ENCODE assay signal across 1 cellular context in the genomic region with DNA sequence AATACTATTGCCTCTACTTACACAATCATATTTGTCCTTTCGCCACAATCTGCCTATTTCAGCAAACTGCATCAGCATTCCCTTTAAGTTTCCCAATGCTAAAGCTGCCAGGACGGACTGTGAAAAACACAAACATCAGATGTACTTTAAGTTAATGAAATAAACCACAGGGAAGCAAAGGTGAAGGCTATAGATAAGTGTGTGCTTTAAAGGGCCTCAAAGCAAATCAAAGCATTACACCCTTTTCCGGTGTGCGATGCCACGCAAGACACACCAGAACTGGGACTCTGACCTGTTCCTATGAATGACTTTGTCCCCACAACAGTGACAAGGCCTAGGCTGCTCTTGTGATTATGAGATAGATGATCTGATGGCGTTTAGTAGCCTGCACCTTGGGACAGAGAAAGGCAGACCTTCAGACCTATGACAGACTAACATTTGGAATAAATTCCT.
TF ChIP-seq lines count a peak whose summit lies in the region.

No MANE protein-coding gene starts in this region.

TF ChIP-seq in HepG2, 621 proteins besides CTCF, POLR2A, EP300 and RAD21 (continued from another document and continues in another):
- TF ChIP-seq, protein P1, sequence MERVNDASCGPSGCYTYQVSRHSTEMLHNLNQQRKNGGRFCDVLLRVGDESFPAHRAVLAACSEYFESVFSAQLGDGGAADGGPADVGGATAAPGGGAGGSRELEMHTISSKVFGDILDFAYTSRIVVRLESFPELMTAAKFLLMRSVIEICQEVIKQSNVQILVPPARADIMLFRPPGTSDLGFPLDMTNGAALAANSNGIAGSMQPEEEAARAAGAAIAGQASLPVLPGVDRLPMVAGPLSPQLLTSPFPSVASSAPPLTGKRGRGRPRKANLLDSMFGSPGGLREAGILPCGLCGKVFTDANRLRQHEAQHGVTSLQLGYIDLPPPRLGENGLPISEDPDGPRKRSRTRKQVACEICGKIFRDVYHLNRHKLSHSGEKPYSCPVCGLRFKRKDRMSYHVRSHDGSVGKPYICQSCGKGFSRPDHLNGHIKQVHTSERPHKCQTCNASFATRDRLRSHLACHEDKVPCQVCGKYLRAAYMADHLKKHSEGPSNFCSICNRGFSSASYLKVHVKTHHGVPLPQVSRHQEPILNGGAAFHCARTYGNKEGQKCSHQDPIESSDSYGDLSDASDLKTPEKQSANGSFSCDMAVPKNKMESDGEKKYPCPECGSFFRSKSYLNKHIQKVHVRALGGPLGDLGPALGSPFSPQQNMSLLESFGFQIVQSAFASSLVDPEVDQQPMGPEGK (CRISPR knock-in tag; IDR thresholded peaks at IDR 0.05), result peak; percentile 64
- TF ChIP-seq, protein P2, sequence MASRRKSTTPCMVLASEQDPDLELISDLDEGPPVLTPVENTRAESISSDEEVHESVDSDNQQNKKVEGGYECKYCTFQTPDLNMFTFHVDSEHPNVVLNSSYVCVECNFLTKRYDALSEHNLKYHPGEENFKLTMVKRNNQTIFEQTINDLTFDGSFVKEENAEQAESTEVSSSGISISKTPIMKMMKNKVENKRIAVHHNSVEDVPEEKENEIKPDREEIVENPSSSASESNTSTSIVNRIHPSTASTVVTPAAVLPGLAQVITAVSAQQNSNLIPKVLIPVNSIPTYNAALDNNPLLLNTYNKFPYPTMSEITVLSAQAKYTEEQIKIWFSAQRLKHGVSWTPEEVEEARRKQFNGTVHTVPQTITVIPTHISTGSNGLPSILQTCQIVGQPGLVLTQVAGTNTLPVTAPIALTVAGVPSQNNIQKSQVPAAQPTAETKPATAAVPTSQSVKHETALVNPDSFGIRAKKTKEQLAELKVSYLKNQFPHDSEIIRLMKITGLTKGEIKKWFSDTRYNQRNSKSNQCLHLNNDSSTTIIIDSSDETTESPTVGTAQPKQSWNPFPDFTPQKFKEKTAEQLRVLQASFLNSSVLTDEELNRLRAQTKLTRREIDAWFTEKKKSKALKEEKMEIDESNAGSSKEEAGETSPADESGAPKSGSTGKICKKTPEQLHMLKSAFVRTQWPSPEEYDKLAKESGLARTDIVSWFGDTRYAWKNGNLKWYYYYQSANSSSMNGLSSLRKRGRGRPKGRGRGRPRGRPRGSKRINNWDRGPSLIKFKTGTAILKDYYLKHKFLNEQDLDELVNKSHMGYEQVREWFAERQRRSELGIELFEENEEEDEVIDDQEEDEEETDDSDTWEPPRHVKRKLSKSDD (CRISPR knock-in tag; IDR thresholded peaks at IDR 0.05; ENCODE audit: low read depth), result peak; percentile 58; the same call in 1 of the 2 replicates
- TF ChIP-seq UBTF (CRISPR knock-in tag; IDR thresholded peaks at IDR 0.05), result no peak; the same call in 1 of the 2 replicates
- TF ChIP-seq, protein P3, sequence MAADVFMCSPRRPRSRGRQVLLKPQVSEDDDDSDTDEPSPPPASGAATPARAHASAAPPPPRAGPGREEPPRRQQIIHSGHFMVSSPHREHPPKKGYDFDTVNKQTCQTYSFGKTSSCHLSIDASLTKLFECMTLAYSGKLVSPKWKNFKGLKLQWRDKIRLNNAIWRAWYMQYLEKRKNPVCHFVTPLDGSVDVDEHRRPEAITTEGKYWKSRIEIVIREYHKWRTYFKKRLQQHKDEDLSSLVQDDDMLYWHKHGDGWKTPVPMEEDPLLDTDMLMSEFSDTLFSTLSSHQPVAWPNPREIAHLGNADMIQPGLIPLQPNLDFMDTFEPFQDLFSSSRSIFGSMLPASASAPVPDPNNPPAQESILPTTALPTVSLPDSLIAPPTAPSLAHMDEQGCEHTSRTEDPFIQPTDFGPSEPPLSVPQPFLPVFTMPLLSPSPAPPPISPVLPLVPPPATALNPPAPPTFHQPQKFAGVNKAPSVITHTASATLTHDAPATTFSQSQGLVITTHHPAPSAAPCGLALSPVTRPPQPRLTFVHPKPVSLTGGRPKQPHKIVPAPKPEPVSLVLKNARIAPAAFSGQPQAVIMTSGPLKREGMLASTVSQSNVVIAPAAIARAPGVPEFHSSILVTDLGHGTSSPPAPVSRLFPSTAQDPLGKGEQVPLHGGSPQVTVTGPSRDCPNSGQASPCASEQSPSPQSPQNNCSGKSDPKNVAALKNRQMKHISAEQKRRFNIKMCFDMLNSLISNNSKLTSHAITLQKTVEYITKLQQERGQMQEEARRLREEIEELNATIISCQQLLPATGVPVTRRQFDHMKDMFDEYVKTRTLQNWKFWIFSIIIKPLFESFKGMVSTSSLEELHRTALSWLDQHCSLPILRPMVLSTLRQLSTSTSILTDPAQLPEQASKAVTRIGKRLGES (CRISPR knock-in tag; IDR thresholded peaks at IDR 0.05; ENCODE audit: borderline replicate concordance), result no peak
- peak; percentile 66; the same call in 1 of the 2 replicates for TF ChIP-seq MXD4 (CRISPR knock-in tag; IDR thresholded peaks at IDR 0.05)
- TF ChIP-seq NR2C2 (CRISPR knock-in tag; IDR thresholded peaks at IDR 0.05; ENCODE audit: borderline replicate concordance), result peak; percentile 84
- peak; percentile 98 for TF ChIP-seq ZNF609 (CRISPR knock-in tag; IDR thresholded peaks at IDR 0.05; ENCODE audit: borderline replicate concordance)
- TF ChIP-seq MYNN (CRISPR knock-in tag; IDR thresholded peaks at IDR 0.05; ENCODE audit: low read depth), result no peak
- TF ChIP-seq IKZF4 (CRISPR knock-in tag; IDR thresholded peaks at IDR 0.05; ENCODE audit: borderline replicate concordance, low read depth, not compliant biosample characterization), result no peak
- peak; percentile 64; the same call in 1 of the 2 replicates for TF ChIP-seq HMGXB3 (CRISPR knock-in tag; IDR thresholded peaks at IDR 0.05; ENCODE audit: borderline replicate concordance)
- no peak for TF ChIP-seq BORCS8-MEF2B (CRISPR knock-in tag; IDR thresholded peaks at IDR 0.05)
- peak; percentile 95 for TF ChIP-seq ZBTB43 (CRISPR knock-in tag; conservative IDR thresholded peaks at IDR 0.05)
- TF ChIP-seq MLLT10 (CRISPR knock-in tag; IDR thresholded peaks at IDR 0.05), result no peak
- no peak for TF ChIP-seq HDAC6 (IDR thresholded peaks at IDR 0.05; ENCODE audit: low read depth, low read length)
- TF ChIP-seq KLF6 (CRISPR knock-in tag; IDR thresholded peaks at IDR 0.05), result 0 out of 2 replicates have a peak, but pooled peaks have one; percentile 56
- TF ChIP-seq ZNF652 (CRISPR knock-in tag; IDR thresholded peaks at IDR 0.05; ENCODE audit: borderline replicate concordance, low read depth), result 0 out of 2 replicates have a peak, but pooled peaks have one; percentile 61
- peak; percentile 67; the same call in 1 of the 2 replicates for TF ChIP-seq ZMAT3 (CRISPR knock-in tag; conservative IDR thresholded peaks at IDR 0.05)
- peak; percentile 90 for TF ChIP-seq HOXD1 (CRISPR knock-in tag; IDR thresholded peaks at IDR 0.05)
- TF ChIP-seq ZNF746 (CRISPR knock-in tag; IDR thresholded peaks at IDR 0.05), result no peak; the same call in 1 of the 2 replicates
- no peak for TF ChIP-seq CHCHD3 (CRISPR knock-in tag; IDR thresholded peaks at IDR 0.05)
- TF ChIP-seq AHR (CRISPR knock-in tag; IDR thresholded peaks at IDR 0.05), result peak; percentile 79; the same call in 1 of the 2 replicates
- TF ChIP-seq ZMYM4 (CRISPR knock-in tag; IDR thresholded peaks at IDR 0.05), result peak; percentile 89
- TF ChIP-seq DNMT3B (CRISPR knock-in tag; conservative IDR thresholded peaks at IDR 0.05), result no peak; the same call in 1 of the 2 replicates
- peak; percentile 83; the same call in 1 of the 2 replicates for TF ChIP-seq ZNF543 (CRISPR knock-in tag; IDR thresholded peaks at IDR 0.05)
- TF ChIP-seq ZNF720 (CRISPR knock-in tag; IDR thresholded peaks at IDR 0.05), result no peak
- TF ChIP-seq MTF2 (CRISPR knock-in tag; IDR thresholded peaks at IDR 0.05; ENCODE audit: borderline replicate concordance), result no peak
- no peak for TF ChIP-seq SNAI1 (CRISPR knock-in tag; IDR thresholded peaks at IDR 0.05; ENCODE audit: borderline replicate concordance)
- TF ChIP-seq, protein P4, sequence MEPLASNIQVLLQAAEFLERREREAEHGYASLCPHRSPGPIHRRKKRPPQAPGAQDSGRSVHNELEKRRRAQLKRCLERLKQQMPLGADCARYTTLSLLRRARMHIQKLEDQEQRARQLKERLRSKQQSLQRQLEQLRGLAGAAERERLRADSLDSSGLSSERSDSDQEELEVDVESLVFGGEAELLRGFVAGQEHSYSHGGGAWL (CRISPR knock-in tag; IDR thresholded peaks at IDR 0.05), result no peak
- no peak for TF ChIP-seq GTF2F1 (IDR thresholded peaks at IDR 0.05; ENCODE audit: low read length)
